ENCODE assay signal across 1 cellular context in the genomic region with DNA sequence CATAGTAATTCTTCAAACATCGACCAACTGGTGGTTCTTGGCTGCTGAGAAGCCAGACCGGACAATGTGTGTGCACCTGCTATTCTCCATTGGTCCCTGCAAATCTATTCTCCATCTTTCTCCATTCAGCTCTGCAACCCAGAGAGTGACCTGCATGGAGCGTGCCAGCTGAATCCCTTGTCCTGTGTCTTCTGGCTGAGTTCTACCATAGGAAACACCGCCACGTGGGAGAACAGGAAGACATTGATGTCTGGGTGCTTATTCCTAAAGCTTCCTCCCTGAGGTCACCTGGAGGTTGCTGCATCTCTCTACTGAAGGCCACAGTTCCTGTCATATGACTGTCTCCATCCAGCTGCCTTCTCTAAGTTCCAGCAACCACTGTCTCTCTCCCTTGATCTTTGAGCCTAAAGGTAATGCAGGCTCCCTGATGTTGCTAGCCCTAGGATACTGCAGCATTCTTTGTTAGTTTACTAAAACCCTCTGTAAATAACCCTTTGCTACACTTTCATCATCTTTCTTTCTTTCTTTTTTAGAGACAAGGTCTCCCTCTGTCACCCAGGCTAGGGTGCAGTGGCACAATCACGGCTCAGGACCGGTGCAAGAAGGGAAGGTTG.
TF ChIP-seq lines count a peak whose summit lies in the region.

No MANE protein-coding gene starts in this region.

TF ChIP-seq in HepG2, 621 proteins besides CTCF, POLR2A, EP300 and RAD21 (continued from another document and continues in another):
- 0 out of 2 replicates have a peak, but pooled peaks have one; percentile 65 for TF ChIP-seq EED (CRISPR knock-in tag; IDR thresholded peaks at IDR 0.05)
- no peak for TF ChIP-seq SAFB2 (CRISPR knock-in tag; IDR thresholded peaks at IDR 0.05; ENCODE audit: borderline replicate concordance, low read depth)
- no peak for TF ChIP-seq MTA3 (CRISPR knock-in tag; IDR thresholded peaks at IDR 0.05)
- TF ChIP-seq ZSCAN31 (CRISPR knock-in tag; IDR thresholded peaks at IDR 0.05; ENCODE audit: low read depth): no peak
- TF ChIP-seq POLR2AphosphoS5 (IDR thresholded peaks at IDR 0.05; ENCODE audit: low read depth, low read length): no peak
- TF ChIP-seq, protein P1, sequence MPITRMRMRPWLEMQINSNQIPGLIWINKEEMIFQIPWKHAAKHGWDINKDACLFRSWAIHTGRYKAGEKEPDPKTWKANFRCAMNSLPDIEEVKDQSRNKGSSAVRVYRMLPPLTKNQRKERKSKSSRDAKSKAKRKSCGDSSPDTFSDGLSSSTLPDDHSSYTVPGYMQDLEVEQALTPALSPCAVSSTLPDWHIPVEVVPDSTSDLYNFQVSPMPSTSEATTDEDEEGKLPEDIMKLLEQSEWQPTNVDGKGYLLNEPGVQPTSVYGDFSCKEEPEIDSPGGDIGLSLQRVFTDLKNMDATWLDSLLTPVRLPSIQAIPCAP (CRISPR knock-in tag; IDR thresholded peaks at IDR 0.05; ENCODE audit: low read depth): no peak
- no peak for TF ChIP-seq ZNF230 (CRISPR knock-in tag; IDR thresholded peaks at IDR 0.05)
- TF ChIP-seq, protein P2, sequence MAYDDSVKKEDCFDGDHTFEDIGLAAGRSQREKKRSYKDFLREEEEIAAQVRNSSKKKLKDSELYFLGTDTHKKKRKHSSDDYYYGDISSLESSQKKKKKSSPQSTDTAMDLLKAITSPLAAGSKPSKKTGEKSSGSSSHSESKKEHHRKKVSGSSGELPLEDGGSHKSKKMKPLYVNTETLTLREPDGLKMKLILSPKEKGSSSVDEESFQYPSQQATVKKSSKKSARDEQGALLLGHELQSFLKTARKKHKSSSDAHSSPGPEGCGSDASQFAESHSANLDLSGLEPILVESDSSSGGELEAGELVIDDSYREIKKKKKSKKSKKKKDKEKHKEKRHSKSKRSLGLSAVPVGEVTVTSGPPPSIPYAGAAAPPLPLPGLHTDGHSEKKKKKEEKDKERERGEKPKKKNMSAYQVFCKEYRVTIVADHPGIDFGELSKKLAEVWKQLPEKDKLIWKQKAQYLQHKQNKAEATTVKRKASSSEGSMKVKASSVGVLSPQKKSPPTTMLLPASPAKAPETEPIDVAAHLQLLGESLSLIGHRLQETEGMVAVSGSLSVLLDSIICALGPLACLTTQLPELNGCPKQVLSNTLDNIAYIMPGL (CRISPR knock-in tag; IDR thresholded peaks at IDR 0.05; ENCODE audit: borderline replicate concordance in 1 of 2, low read depth in 1 of 2): peak in 1 of 2 experiments; percentile 69; a peak in 1 of 4 replicates
- peak; percentile 99 for TF ChIP-seq PPARG (CRISPR knock-in tag; conservative IDR thresholded peaks at IDR 0.05)
- peak; percentile 93 for TF ChIP-seq NCOR1 (IDR thresholded peaks at IDR 0.05; ENCODE audit: borderline replicate concordance, low read length)
- TF ChIP-seq SALL1 (CRISPR knock-in tag; IDR thresholded peaks at IDR 0.05): peak; percentile 90
- TF ChIP-seq GABPA (IDR thresholded peaks at IDR 0.05; ENCODE audit: low read depth, low read length): peak; percentile 23; the same call in 1 of the 2 replicates
- peak; percentile 76 for TF ChIP-seq GABPA (CRISPR knock-in tag; IDR thresholded peaks at IDR 0.05; ENCODE audit: low read depth)
- 0 out of 2 replicates have a peak, but pooled peaks have one; percentile 30 for TF ChIP-seq ZNF124 (CRISPR knock-in tag; IDR thresholded peaks at IDR 0.05)
- TF ChIP-seq, protein P3, sequence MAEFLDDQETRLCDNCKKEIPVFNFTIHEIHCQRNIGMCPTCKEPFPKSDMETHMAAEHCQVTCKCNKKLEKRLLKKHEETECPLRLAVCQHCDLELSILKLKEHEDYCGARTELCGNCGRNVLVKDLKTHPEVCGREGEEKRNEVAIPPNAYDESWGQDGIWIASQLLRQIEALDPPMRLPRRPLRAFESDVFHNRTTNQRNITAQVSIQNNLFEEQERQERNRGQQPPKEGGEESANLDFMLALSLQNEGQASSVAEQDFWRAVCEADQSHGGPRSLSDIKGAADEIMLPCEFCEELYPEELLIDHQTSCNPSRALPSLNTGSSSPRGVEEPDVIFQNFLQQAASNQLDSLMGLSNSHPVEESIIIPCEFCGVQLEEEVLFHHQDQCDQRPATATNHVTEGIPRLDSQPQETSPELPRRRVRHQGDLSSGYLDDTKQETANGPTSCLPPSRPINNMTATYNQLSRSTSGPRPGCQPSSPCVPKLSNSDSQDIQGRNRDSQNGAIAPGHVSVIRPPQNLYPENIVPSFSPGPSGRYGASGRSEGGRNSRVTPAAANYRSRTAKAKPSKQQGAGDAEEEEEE (CRISPR knock-in tag; IDR thresholded peaks at IDR 0.05; ENCODE audit: borderline replicate concordance): no peak; the same call in 1 of the 2 replicates
- TF ChIP-seq TRIM24 (CRISPR knock-in tag; IDR thresholded peaks at IDR 0.05): 0 out of 2 replicates have a peak, but pooled peaks have one; percentile 26
- no peak for TF ChIP-seq ZNF10 (CRISPR knock-in tag; IDR thresholded peaks at IDR 0.05; ENCODE audit: borderline replicate concordance, low read depth)
- TF ChIP-seq TEAD3 (CRISPR knock-in tag; optimal IDR thresholded peaks at IDR 0.05; ENCODE audit: borderline replicate concordance): peak; percentile 95
- TF ChIP-seq PHF21A (CRISPR knock-in tag; IDR thresholded peaks at IDR 0.05): peak; percentile 64
- TF ChIP-seq KLF16 (CRISPR knock-in tag; IDR thresholded peaks at IDR 0.05): peak in 1 of 2 experiments; percentile 87; a peak in 2 of 4 replicates
- TF ChIP-seq TOPORS (CRISPR knock-in tag; IDR thresholded peaks at IDR 0.05): no peak
- no peak for TF ChIP-seq ZNF879 (CRISPR knock-in tag; IDR thresholded peaks at IDR 0.05)
- TF ChIP-seq CEBPG (CRISPR knock-in tag; IDR thresholded peaks at IDR 0.05): peak; percentile 81
- peak; percentile 95 for TF ChIP-seq SKI (IDR thresholded peaks at IDR 0.05; ENCODE audit: partially characterized antibody)
- TF ChIP-seq, protein P4, sequence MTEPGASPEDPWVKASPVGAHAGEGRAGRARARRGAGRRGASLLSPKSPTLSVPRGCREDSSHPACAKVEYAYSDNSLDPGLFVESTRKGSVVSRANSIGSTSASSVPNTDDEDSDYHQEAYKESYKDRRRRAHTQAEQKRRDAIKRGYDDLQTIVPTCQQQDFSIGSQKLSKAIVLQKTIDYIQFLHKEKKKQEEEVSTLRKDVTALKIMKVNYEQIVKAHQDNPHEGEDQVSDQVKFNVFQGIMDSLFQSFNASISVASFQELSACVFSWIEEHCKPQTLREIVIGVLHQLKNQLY (CRISPR knock-in tag; IDR thresholded peaks at IDR 0.05): peak; percentile 47; the same call in 1 of the 2 replicates
- TF ChIP-seq TSC22D2 (CRISPR knock-in tag; IDR thresholded peaks at IDR 0.05; ENCODE audit: borderline replicate concordance): no peak
- TF ChIP-seq ZIK1 (CRISPR knock-in tag; IDR thresholded peaks at IDR 0.05; ENCODE audit: borderline replicate concordance, low read depth): no peak
- peak; percentile 77 for TF ChIP-seq HDAC1 (CRISPR knock-in tag; IDR thresholded peaks at IDR 0.05)
- no peak for TF ChIP-seq CAMTA2 (CRISPR knock-in tag; IDR thresholded peaks at IDR 0.05; ENCODE audit: borderline replicate concordance)
- TF ChIP-seq ZNF350 (CRISPR knock-in tag; IDR thresholded peaks at IDR 0.05; ENCODE audit: borderline replicate concordance, low read depth): no peak
- TF ChIP-seq, protein P5, sequence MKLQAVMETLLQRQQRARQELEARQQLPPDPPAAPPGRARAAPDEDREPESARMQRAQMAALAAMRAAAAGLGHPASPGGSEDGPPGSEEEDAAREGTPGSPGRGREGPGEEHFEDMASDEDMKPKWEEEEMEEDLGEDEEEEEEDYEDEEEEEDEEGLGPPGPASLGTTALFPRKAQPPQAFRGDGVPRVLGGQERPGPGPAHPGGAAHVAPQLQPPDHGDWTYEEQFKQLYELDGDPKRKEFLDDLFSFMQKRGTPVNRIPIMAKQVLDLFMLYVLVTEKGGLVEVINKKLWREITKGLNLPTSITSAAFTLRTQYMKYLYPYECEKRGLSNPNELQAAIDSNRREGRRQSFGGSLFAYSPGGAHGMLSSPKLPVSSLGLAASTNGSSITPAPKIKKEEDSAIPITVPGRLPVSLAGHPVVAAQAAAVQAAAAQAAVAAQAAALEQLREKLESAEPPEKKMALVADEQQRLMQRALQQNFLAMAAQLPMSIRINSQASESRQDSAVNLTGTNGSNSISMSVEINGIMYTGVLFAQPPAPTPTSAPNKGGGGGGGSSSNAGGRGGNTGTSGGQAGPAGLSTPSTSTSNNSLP (IDR thresholded peaks at IDR 0.05; ENCODE audit: low read depth, low read length): 0 out of 2 replicates have a peak, but pooled peaks have one; percentile 44
- no peak for TF ChIP-seq STAG1 (CRISPR knock-in tag; IDR thresholded peaks at IDR 0.05)
- peak; percentile 98 for TF ChIP-seq BCL6 (CRISPR knock-in tag; IDR thresholded peaks at IDR 0.05)
- TF ChIP-seq, protein P6, sequence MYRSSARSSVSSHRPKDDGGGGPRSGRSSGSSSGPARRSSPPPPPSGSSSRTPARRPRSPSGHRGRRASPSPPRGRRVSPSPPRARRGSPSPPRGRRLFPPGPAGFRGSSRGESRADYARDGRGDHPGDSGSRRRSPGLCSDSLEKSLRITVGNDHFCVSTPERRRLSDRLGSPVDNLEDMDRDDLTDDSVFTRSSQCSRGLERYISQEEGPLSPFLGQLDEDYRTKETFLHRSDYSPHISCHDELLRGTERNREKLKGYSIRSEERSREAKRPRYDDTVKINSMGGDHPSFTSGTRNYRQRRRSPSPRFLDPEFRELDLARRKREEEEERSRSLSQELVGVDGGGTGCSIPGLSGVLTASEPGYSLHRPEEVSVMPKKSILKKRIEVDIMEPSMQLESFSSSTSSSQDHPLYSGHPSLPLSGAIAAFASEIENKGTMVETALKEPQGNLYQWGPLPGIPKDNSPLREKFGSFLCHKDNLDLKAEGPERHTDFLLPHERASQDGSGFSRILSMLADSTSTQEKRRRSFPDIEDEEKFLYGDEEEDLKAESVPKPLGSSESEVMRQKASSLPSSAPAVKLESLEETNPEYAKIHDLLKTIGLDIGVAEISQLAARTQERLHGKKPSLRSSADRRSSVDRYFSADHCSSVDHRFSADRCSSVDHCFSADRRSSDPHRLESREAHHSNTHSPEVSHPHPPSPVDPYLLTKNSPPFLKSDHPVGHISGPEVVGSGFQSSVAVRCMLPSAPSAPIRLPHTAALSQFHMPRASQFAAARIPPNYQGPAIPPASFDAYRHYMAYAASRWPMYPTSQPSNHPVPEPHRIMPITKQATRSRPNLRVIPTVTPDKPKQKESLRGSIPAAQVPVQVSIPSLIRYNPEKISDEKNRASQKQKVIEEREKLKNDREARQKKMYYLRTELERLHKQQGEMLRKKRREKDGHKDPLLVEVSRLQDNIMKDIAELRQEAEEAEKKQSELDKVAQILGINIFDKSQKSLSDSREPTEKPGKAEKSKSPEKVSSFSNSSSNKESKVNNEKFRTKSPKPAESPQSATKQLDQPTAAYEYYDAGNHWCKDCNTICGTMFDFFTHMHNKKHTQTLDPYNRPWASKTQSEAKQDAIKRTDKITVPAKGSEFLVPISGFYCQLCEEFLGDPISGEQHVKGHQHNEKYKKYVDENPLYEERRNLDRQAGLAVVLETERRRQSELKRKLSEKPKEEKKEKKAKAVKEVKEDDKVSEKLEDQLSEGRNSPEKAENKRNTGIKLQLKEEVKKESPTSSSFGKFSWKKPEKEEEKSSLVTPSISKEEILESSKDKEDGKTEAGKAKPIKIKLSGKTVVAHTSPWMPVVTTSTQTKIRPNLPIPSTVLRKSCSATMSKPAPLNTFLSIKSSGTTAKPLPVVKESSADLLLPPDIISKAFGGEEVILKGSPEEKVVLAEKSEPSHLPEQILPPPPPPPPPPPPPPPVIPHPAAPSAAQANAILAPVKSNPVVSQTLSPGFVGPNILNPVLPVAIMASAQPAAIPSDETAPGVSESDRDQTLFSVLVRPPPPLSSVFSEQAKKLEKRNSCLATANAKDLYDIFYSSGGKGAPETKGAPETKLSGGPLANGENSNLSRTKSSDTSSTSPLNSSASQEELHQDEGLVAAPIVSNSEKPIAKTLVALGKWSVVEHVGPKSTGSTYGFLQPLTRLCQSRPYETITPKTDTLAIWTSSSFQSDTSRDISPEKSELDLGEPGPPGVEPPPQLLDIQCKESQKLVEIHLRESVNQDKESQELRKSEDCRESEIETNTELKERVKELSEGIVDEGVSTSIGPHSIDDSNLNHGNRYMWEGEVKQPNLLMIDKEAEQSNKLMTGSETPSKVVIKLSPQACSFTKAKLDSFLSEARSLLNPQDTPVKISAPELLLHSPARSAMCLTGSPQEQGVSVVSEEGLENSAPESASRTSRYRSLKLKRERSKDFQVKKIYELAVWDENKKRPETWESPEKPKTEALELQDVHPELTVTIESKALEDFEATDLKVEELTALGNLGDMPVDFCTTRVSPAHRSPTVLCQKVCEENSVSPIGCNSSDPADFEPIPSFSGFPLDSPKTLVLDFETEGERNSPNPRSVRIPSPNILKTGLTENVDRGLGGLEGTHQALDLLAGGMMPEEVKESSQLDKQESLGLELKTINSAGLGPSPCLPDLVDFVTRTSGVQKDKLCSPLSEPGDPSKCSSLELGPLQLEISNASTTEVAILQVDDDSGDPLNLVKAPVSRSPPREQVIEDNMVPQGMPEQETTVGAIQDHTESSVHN (CRISPR knock-in tag; IDR thresholded peaks at IDR 0.05): no peak
- TF ChIP-seq ZNF672 (CRISPR knock-in tag; IDR thresholded peaks at IDR 0.05): no peak
- peak; percentile 97 for TF ChIP-seq FOXA3 (CRISPR knock-in tag; IDR thresholded peaks at IDR 0.05)
- TF ChIP-seq LCORL (IDR thresholded peaks at IDR 0.05): peak; percentile 78
- peak; percentile 83 for TF ChIP-seq LCORL (CRISPR knock-in tag; IDR thresholded peaks at IDR 0.05)
- TF ChIP-seq HOXA3 (CRISPR knock-in tag; IDR thresholded peaks at IDR 0.05): peak; percentile 71
- TF ChIP-seq, protein P7, sequence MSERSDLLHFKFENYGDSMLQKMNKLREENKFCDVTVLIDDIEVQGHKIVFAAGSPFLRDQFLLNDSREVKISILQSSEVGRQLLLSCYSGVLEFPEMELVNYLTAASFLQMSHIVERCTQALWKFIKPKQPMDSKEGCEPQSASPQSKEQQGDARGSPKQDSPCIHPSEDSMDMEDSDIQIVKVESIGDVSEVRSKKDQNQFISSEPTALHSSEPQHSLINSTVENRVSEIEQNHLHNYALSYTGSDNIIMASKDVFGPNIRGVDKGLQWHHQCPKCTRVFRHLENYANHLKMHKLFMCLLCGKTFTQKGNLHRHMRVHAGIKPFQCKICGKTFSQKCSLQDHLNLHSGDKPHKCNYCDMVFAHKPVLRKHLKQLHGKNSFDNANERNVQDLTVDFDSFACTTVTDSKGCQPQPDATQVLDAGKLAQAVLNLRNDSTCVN (CRISPR knock-in tag; IDR thresholded peaks at IDR 0.05; ENCODE audit: borderline replicate concordance): 0 out of 2 replicates have a peak, but pooled peaks have one; percentile 42
- TF ChIP-seq, protein P8, sequence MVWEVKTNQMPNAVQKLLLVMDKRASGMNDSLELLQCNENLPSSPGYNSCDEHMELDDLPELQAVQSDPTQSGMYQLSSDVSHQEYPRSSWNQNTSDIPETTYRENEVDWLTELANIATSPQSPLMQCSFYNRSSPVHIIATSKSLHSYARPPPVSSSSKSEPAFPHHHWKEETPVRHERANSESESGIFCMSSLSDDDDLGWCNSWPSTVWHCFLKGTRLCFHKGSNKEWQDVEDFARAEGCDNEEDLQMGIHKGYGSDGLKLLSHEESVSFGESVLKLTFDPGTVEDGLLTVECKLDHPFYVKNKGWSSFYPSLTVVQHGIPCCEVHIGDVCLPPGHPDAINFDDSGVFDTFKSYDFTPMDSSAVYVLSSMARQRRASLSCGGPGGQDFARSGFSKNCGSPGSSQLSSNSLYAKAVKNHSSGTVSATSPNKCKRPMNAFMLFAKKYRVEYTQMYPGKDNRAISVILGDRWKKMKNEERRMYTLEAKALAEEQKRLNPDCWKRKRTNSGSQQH (CRISPR knock-in tag; IDR thresholded peaks at IDR 0.05; ENCODE audit: low read depth): no peak
- peak; percentile 64 to 74 for TF ChIP-seq NR2F1 (CRISPR knock-in tag; IDR thresholded peaks at IDR 0.05)
